In genomic region chr9:131273791-131274673, GRCh38 we compare ENCODE assay signal across 9 cellular contexts. TPM values are rescaled to one million over a fixed set of nuclear protein-coding genes. Genes with fewer than 3 reads are reported as not detected.
A peak's percentile ranks its signal among the peaks of the same experiment; 100 is the strongest.
DNase-seq lines count a peak whose midpoint lies in the region.
"Had no signal": no experiment of that assay in that cellular context is flagged by ENCODE, and none has a peak within 500 bp of the region (broad histone marks: within the 10 kb centered on the region; RNA-seq: fewer than 3 reads in every experiment).

No MANE protein-coding gene starts in this region.

- peak overlapping the region; percentile 89 to 100 (median 98) for H3K4me2 ChIP-seq in BLaER1 treated with 17β-estradiol and CSF1 and Interleukin-3, amounts not matched to agents 10 nM and 100 nM

- H3K4me1 ChIP-seq in BLaER1 treated with 17β-estradiol and CSF1 and Interleukin-3, amounts not matched to agents 10 nM and 100 nM, result peaks cover 60 to 93% (median 86%) of the 10 kb centered on the region in 10 experiments
- H3K4me1 ChIP-seq in adipocyte (ENCODE audit: control insufficient read depth, insufficient read depth, low read length), result peaks cover 4% of the 10 kb centered on the region
- peaks cover 10% of the 10 kb centered on the region for H3K4me1 ChIP-seq in mucosa of stomach (ENCODE audit: control insufficient read depth, insufficient read depth, low read length)

- H3K9me3 ChIP-seq in BLaER1 treated with 17β-estradiol and CSF1 and Interleukin-3, amounts not matched to agents 10 nM and 100 nM (replicated peaks in 1 of 11), result no peaks in the 10 kb centered on the region
- H3K9me3 ChIP-seq in adipocyte (ENCODE audit: control insufficient read depth, low read length) (no peaks in the 10 kb centered on the region), mucosa of stomach (ENCODE audit: control insufficient read depth, low read length) (no peaks in the 10 kb centered on the region)

- peaks cover 0 to 37% (median 0%) of the 10 kb centered on the region in 11 experiments; a peak in 6 of 22 replicates for H3K36me3 ChIP-seq in BLaER1 treated with 17β-estradiol and CSF1 and Interleukin-3, amounts not matched to agents 10 nM and 100 nM
- H3K36me3 ChIP-seq in adipocyte (ENCODE audit: control insufficient read depth, insufficient read depth, low read length, severe bottlenecking), result no peaks in the 10 kb centered on the region
- no peaks in the 10 kb centered on the region for H3K36me3 ChIP-seq in mucosa of stomach (ENCODE audit: control insufficient read depth, insufficient read depth, low read length)

- H4K20me1 ChIP-seq in BLaER1 treated with 17β-estradiol and CSF1 and Interleukin-3, amounts not matched to agents 10 nM and 100 nM, result peaks cover 0 to 14% (median 0%) of the 10 kb centered on the region in 11 experiments; a peak in 5 of 22 replicates

- DNase-seq in Kasumi-1 (lab: John Stamatoyannopoulos, UW), result peak; percentile 64 to 78
- peak; percentile 59 for DNase-seq in adipocyte (ENCODE audit: low read depth)
- no peak for DNase-seq in NCI-H510A (lab: John Stamatoyannopoulos, UW)
- DNase-seq in SK-N-DZ (ENCODE audit: low spot score), result no peak
- DNase-seq in DMS79 (lab: John Stamatoyannopoulos, UW), result no peak
- no peak for DNase-seq in COLO829 (ENCODE audit: low spot score)
- DNase-seq: foreskin melanocyte had no signal

- H3K4me3 ChIP-seq in BLaER1 treated with 17β-estradiol and CSF1 and Interleukin-3, amounts not matched to agents 10 nM and 100 nM, result peak overlapping the region; percentile 65 to 86 (median 76)
- H3K4me3 ChIP-seq in adipocyte (ENCODE audit: low read length), result no peak overlapping the region
- no peak overlapping the region for H3K4me3 ChIP-seq in mucosa of stomach (ENCODE audit: low read length)

- peaks cover 0 to 63% (median 57%) of the 10 kb centered on the region in 11 experiments; a peak in 20 of 22 replicates for H3K27me3 ChIP-seq in BLaER1 treated with 17β-estradiol and CSF1 and Interleukin-3, amounts not matched to agents 10 nM and 100 nM
- H3K27me3 ChIP-seq in adipocyte (replicated peaks; ENCODE audit: control insufficient read depth, insufficient read depth, low read length), result peaks cover 4% of the 10 kb centered on the region
- peaks cover 20% of the 10 kb centered on the region for H3K27me3 ChIP-seq in mucosa of stomach (ENCODE audit: control insufficient read depth, insufficient read depth, low read length)

- H3K27ac ChIP-seq in BLaER1 treated with 17β-estradiol and CSF1 and Interleukin-3, amounts not matched to agents 10 nM and 100 nM, result peak overlapping the region; percentile 73 to 86 (median 78)

- peak overlapping the region; percentile 75 to 90 (median 82) for H3K9ac ChIP-seq in BLaER1 treated with 17β-estradiol and CSF1 and Interleukin-3, amounts not matched to agents 10 nM and 100 nM
- H3K9ac ChIP-seq in adipocyte (ENCODE audit: low read length) (peak overlapping the region; percentile 1), mucosa of stomach (ENCODE audit: low read length) (peak overlapping the region; percentile 53)

RNA-seq across cellular contexts. Expression of gene FAM78A, which starts 2.3 kb away (rescaled TPM):
- 0.96 and 1.3 TPM in 2 replicates for polyA plus RNA-seq in SK-N-DZ (2014; cell fraction: cytosol; rRNA removed)
- polyA plus RNA-seq in SK-N-DZ (2014; cell fraction: nucleus; rRNA removed), result 0.56 and 0.67 TPM in 2 replicates

RNA-seq across cellular contexts. Expression of gene PLPP7, which starts 15.5 kb away (rescaled TPM):
- 4.8 and 7.3 TPM in 2 replicates for polyA plus RNA-seq in SK-N-DZ (2014; cell fraction: cytosol; rRNA removed)
- 6.4 and 9.9 TPM in 2 replicates for polyA plus RNA-seq in SK-N-DZ (2014; cell fraction: nucleus; rRNA removed)

Comparison
In these comparisons a context has a peak if more than half of its experiments do, and no peak if none do; other contexts are left out.
1. H3K4me3 ChIP-seq: peak in BLaER1 treated with 17β-estradiol and CSF1 and Interleukin-3, amounts not matched to agents 10 nM and 100 nM (10 of 10); none in adipocyte (single experiment) and mucosa of stomach (single experiment).
2. H3K9ac ChIP-seq: peak in every context shown above with its lines; median percentile 82 in BLaER1 treated with 17β-estradiol and CSF1 and Interleukin-3, amounts not matched to agents 10 nM and 100 nM; 53 in mucosa of stomach; 1 in adipocyte.
3. DNase-seq: peak in Kasumi-1 (2 of 2) and adipocyte (single experiment); none in NCI-H510A (single experiment), SK-N-DZ (single experiment), DMS79 (single experiment) and COLO829 (single experiment).